In the genomic region with DNA sequence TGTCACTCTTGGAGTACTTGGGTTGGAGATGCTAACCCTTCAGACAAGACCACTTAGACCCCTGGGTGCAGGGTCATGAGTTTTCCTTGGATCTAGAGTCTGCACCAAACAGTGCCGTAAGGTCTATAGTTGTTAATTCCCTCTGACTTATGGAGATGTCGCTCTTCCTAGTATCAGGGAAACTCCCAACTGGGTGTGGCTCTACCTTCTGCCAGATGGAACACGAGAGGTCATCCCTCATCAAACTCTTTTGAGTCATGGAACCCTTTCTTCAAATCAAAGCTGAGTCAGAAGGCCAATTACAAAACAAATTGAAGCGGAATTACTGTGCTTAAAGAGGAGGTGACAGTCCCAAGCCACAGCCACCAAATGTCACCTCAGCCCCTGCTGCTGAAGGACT, we compare ENCODE assay signal across 17 cellular contexts.
"Had no signal": no experiment of that assay in that cellular context is flagged by ENCODE, and none has a peak within 500 bp of the region (broad histone marks: within the 10 kb centered on the region; RNA-seq: fewer than 3 reads in every experiment).

No MANE protein-coding gene starts in this region.

- DNase-seq: activated CD4-positive, alpha-beta T cell treated with anti-CD3 and anti-CD28 coated beads, Interleukin-2, amount 10 ng/mL, durations not matched to agents 24 days and 14 days; activated CD8-positive, alpha-beta T cell treated with anti-CD3 and anti-CD28 coated beads for 36 hours; activated naive CD4-positive, alpha-beta T cell treated with anti-CD3 and anti-CD28 coated beads for 36 hours; activated T-cell treated with anti-CD3 and anti-CD28 coated beads, Interleukin-2, amount 50 U/mL, for 24 hours; head of caudate nucleus; kidney; left lung; occipital lobe; sigmoid colon; spleen; stimulated activated CD8-positive, alpha-beta memory T cell treated with anti-CD3 and anti-CD28 coated beads, Interleukin-4, amount 100 ng/mL, for 48 hours; stimulated activated naive CD4-positive, alpha-beta T cell; T-cell had no signal

- H3K4me1 Mint-ChIP-seq: activated CD4-positive, alpha-beta T cell treated with anti-CD3 and anti-CD28 coated beads, Interleukin-2, amount 10 ng/mL, durations not matched to agents 24 days and 14 days; central memory CD8-positive, alpha-beta T cell; T-cell had no signal

- H3K27ac ChIP-seq: coronary artery had no signal

- H3K27me3 Mint-ChIP-seq: activated CD4-positive, alpha-beta T cell treated with anti-CD3 and anti-CD28 coated beads, Interleukin-2, amount 10 ng/mL, durations not matched to agents 24 days and 14 days; activated CD8-positive, alpha-beta T cell treated with anti-CD3 and anti-CD28 coated beads for 36 hours; activated T-cell treated with anti-CD3 and anti-CD28 coated beads, Interleukin-2, amount 50 U/mL, for 24 hours; T-cell had no signal

- H3K9me3 ChIP-seq: left lung, sigmoid colon, spleen had no signal

- FAIRE-seq: frontal cortex, kidney had no signal

- H3K36me3 ChIP-seq: left lung, sigmoid colon, spleen had no signal

- ATAC-seq: activated CD8-positive, alpha-beta T cell treated with anti-CD3 and anti-CD28 coated beads for 36 hours; T-cell had no signal

- H3K36me3 Mint-ChIP-seq: brain, T-cell had no signal

- H3K9me3 Mint-ChIP-seq: activated CD8-positive, alpha-beta T cell treated with anti-CD3 and anti-CD28 coated beads for 36 hours; activated naive CD4-positive, alpha-beta T cell treated with anti-CD3 and anti-CD28 coated beads for 36 hours; activated T-cell treated with anti-CD3 and anti-CD28 coated beads, Interleukin-2, amount 50 U/mL, for 24 hours; central memory CD8-positive, alpha-beta T cell; T-cell had no signal

- H3K4me3 ChIP-seq: coronary artery, left lung, sigmoid colon, spleen had no signal

- H3K4me3 Mint-ChIP-seq: activated CD4-positive, alpha-beta T cell treated with anti-CD3 and anti-CD28 coated beads, Interleukin-2, amount 10 ng/mL, durations not matched to agents 24 days and 14 days; activated CD8-positive, alpha-beta T cell treated with anti-CD3 and anti-CD28 coated beads for 36 hours; activated naive CD4-positive, alpha-beta T cell treated with anti-CD3 and anti-CD28 coated beads for 36 hours; activated T-cell treated with anti-CD3 and anti-CD28 coated beads, Interleukin-2, amount 50 U/mL, for 24 hours; brain; central memory CD8-positive, alpha-beta T cell; T-cell had no signal

- H3K27me3 ChIP-seq: left lung, sigmoid colon, spleen had no signal

- H3K27ac Mint-ChIP-seq: activated CD4-positive, alpha-beta T cell treated with anti-CD3 and anti-CD28 coated beads, Interleukin-2, amount 10 ng/mL, durations not matched to agents 24 days and 14 days; activated CD8-positive, alpha-beta T cell treated with anti-CD3 and anti-CD28 coated beads for 36 hours; activated naive CD4-positive, alpha-beta T cell treated with anti-CD3 and anti-CD28 coated beads for 36 hours; activated T-cell treated with anti-CD3 and anti-CD28 coated beads, Interleukin-2, amount 50 U/mL, for 24 hours; brain; T-cell had no signal
